17 cellular contexts compared by ENCODE assay signal in the genomic region with DNA sequence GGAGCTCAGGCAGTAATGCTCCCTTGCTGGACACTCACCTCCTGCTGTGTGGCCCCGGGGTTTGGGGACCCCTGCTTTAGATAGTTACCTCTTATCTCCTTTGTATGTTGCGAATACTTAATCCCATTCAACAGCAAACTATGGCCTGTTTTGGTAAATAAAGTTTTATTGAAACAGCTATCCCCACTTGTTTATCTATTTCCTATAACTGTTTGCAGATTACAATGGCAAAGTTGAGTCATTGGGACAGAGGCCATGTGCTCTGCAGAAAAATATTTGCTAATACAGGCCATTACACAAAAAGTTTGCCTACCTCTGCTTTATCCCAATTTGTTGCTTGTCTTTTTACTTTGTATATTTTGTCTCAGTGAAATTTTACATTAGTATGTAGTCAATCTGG.
"Had no signal": no experiment of that assay in that cellular context is flagged by ENCODE, and none has a peak within 500 bp of the region (broad histone marks: within the 10 kb centered on the region; RNA-seq: fewer than 3 reads in every experiment).

No MANE protein-coding gene starts in this region.

- H3K36me3 ChIP-seq: gastroesophageal sphincter had no signal

- H3K4me1 ChIP-seq: gastroesophageal sphincter had no signal

- H3K27ac ChIP-seq: coronary artery, gastroesophageal sphincter had no signal

- DNase-seq: effector CD4-positive, alpha-beta T cell; endodermal cell; erythroblast; glutamatergic neuron; immature natural killer cell; kidney; left colon; left ventricle myocardium superior; natural killer cell; stimulated activated CD4-positive, alpha-beta T cell treated with anti-CD3 and anti-CD28 coated beads, Interleukin-2, amount 100 ng/mL, for 48 hours; stimulated activated naive CD4-positive, alpha-beta T cell treated with Interleukin-2 at 50 U/mL for 16 hours; trophoblast cell had no signal

- FAIRE-seq: endothelial cell of umbilical vein had no signal

- ATAC-seq: gastroesophageal sphincter, left colon, left ventricle myocardium superior, natural killer cell, right cardiac atrium had no signal

- H3K4me2 ChIP-seq: smooth muscle cell had no signal

- H3K4me3 ChIP-seq: coronary artery, gastroesophageal sphincter, smooth muscle cell had no signal
